14 cellular contexts compared by ENCODE assay signal in genomic region chr6:158377866-158378265, GRCh38.
A peak's percentile ranks its signal among the peaks of the same experiment; 100 is the strongest.
DNase-seq lines count a peak whose midpoint lies in the region; ATAC-seq and TF ChIP-seq lines count a peak whose summit lies in the region.
"Had no signal": no experiment of that assay in that cellular context is flagged by ENCODE, and none has a peak within 500 bp of the region (broad histone marks: within the 10 kb centered on the region; RNA-seq: fewer than 3 reads in every experiment).

No MANE protein-coding gene starts in this region.

- DNase-seq in GM03348 (ENCODE audit: low spot score): peak; percentile 13
- no peak for DNase-seq in WTC11 (ENCODE audit: low spot score)
- DNase-seq in globus pallidus (ENCODE audit: low spot score): peak; percentile 77
- DNase-seq in putamen (ENCODE audit: low spot score): peak; percentile 53
- no peak for DNase-seq in tibial nerve (ENCODE audit: low spot score in 2 of 2)
- DNase-seq in NCI-H82 treated with DMSO at 0.1 percent for 48 hours (lab: John Stamatoyannopoulos, UW; ENCODE audit: unreplicated experiment): no peak
- DNase-seq: activated CD4-positive, alpha-beta T cell treated with anti-CD3 and anti-CD28 coated beads, Interleukin-2, amount 50 U/mL, for 4 hours; erythroblast; NCI-H187 treated with DMSO at 0.1 percent for 48 hours; stimulated activated CD4-positive, alpha-beta T cell treated with anti-CD3 and anti-CD28 coated beads, Interleukin-4, amount 100 ng/mL, for 24 hours; transverse colon had no signal

- H3K27ac ChIP-seq in tibial nerve: no peak overlapping the region
- H3K27ac ChIP-seq: transverse colon had no signal

- no peak for TF ChIP-seq EP300 in tibial nerve (IDR thresholded peaks at IDR 0.05)

- H3K4me3 Mint-ChIP-seq in WTC11: no peak overlapping the region
- H3K4me3 Mint-ChIP-seq: activated naive CD8-positive, alpha-beta T cell had no signal

- CTCF ChIA-PET in WTC11 (lab: Charles Lee): no interaction called here

- H3K36me3 ChIP-seq in tibial nerve: no peaks in the 10 kb centered on the region
- H3K36me3 ChIP-seq: transverse colon had no signal

- no peak for TF ChIP-seq CTCF in WTC11 (IDR thresholded peaks at IDR 0.05)
- no peak for TF ChIP-seq CTCF in tibial nerve (IDR thresholded peaks at IDR 0.05)

- H3K27me3 Mint-ChIP-seq in WTC11 (ENCODE audit: low read depth): no peaks in the 10 kb centered on the region
- H3K27me3 Mint-ChIP-seq: activated naive CD8-positive, alpha-beta T cell had no signal

- peaks cover 0 to 6% (median 0%) of the 10 kb centered on the region in 4 donors for H3K4me1 ChIP-seq in tibial nerve
- H3K4me1 ChIP-seq: transverse colon had no signal

- H3K27me3 ChIP-seq in tibial nerve: no peaks in the 10 kb centered on the region
- H3K27me3 ChIP-seq: transverse colon had no signal

- no peak for TF ChIP-seq POLR2A in tibial nerve (IDR thresholded peaks at IDR 0.05)

- H3K4me1 Mint-ChIP-seq in WTC11: peaks cover 29% of the 10 kb centered on the region

- no peaks in the 10 kb centered on the region for H3K36me3 Mint-ChIP-seq in WTC11
- H3K36me3 Mint-ChIP-seq: activated naive CD8-positive, alpha-beta T cell had no signal

- no peaks in the 10 kb centered on the region for H3K9me3 Mint-ChIP-seq in WTC11

- 24 to 40% methylated on average over 4 of the region's 4 CpGs for WGBS in tibial nerve, 2 donors

- no peak overlapping the region for H3K4me3 ChIP-seq in tibial nerve
- H3K4me3 ChIP-seq: transverse colon had no signal

- ATAC-seq in WTC11 (no peak), GM19328 (IDR thresholded peaks at IDR 0.05; ENCODE audit: unreplicated experiment) (no peak), HG03469 (IDR thresholded peaks at IDR 0.05; ENCODE audit: unreplicated experiment) (no peak)

- H3K9me3 ChIP-seq in tibial nerve: no peaks in the 10 kb centered on the region
- H3K9me3 ChIP-seq: transverse colon had no signal

- H3K27ac Mint-ChIP-seq in WTC11: peak overlapping the region; percentile 69; the same call in 1 of the 2 replicates
- H3K27ac Mint-ChIP-seq: activated naive CD8-positive, alpha-beta T cell had no signal

- POLR2A ChIA-PET in WTC11 (lab: Charles Lee): no interaction called here

TF ChIP-seq in WTC11, 78 proteins besides CTCF, POLR2A, EP300 and RAD21 (continues in another document):
- TF ChIP-seq ATF6 (CRISPR knock-in tag; IDR thresholded peaks at IDR 0.05) (no peak), ERG (CRISPR knock-in tag; IDR thresholded peaks at IDR 0.05) (no peak), ARID4B (CRISPR knock-in tag; IDR thresholded peaks at IDR 0.05; ENCODE audit: borderline replicate concordance) (no peak), GRHL2 (CRISPR knock-in tag; IDR thresholded peaks at IDR 0.05; ENCODE audit: insufficient replicate concordance, severe bottlenecking) (no peak), KAT7 (CRISPR knock-in tag; IDR thresholded peaks at IDR 0.05; ENCODE audit: borderline replicate concordance) (no peak), ZNF671 (CRISPR knock-in tag; IDR thresholded peaks at IDR 0.05) (no peak), ZNF121 (CRISPR knock-in tag; IDR thresholded peaks at IDR 0.05) (no peak), ZMAT4 (CRISPR knock-in tag; IDR thresholded peaks at IDR 0.05) (no peak), CREM (CRISPR knock-in tag; IDR thresholded peaks at IDR 0.05) (no peak), AFF4 (CRISPR knock-in tag; IDR thresholded peaks at IDR 0.05; ENCODE audit: borderline replicate concordance) (no peak)

Comparison
In these comparisons a context has a peak if more than half of its experiments do, and no peak if none do; other contexts are left out.
1. DNase-seq: peak in GM03348 (single experiment), globus pallidus (single experiment) and putamen (single experiment); none in WTC11 (single experiment), tibial nerve (0 of 2) and NCI-H82 treated with DMSO at 0.1 percent for 48 hours (single experiment).